ENCODE assay signal across 7 cellular contexts in the genomic region with DNA sequence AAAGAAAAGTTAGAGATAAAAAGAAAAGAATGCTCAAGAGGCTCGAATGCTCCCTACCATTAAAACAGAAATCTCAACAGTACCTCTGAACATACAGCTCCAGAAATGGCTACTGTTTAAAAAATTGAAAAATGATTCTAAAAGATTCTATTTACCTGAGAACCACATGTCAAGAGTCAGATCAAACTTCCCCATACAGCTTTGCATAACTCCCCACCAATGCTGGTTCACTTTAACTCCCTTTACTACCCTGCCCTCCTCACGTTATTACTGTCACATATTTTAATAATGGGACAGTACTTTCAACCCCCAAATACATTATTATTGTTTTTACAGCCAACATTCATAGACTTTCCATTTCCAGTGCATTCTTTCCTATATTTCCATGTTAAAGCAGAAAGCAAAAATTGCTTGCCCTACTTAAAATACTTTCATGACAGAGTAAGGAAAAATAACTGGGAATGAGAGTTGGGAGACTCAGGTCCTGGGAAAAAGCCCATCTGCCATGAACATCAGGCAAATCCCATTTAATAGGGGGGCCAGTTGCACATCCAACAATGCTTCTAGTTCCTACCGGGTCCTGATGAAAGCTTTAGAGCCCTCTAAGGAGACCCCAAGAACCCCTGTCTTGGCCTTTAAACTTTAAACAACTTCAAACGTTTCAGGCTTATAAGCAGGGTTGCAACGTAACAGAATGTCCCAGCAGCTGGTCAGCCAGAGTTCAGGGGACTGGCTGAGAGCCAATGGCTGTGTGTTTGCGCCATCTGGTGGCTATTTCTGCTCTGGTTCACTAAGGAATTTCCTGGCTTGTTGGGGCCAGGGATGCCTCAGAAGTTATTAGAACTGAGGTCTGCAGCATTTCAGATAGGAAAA.
A peak's percentile ranks its signal among the peaks of the same experiment; 100 is the strongest.
DNase-seq lines count a peak whose midpoint lies in the region; ATAC-seq, FAIRE-seq and TF ChIP-seq lines count a peak whose summit lies in the region.

No MANE protein-coding gene starts in this region.

- TF ChIP-seq EP300 in stomach (IDR thresholded peaks at IDR 0.05) = peak; percentile 33

- H3K27me3 ChIP-seq in NT2/D1 (ENCODE audit: insufficient read depth, insufficient read length) (no peaks in the 10 kb centered on the region), stomach (no peaks in the 10 kb centered on the region)
- H3K27me3 ChIP-seq in naive thymus-derived CD4-positive, alpha-beta T cell (ENCODE audit: control insufficient read depth in 2 of 2, insufficient read depth in 2 of 2, low read length in 2 of 2) = no peaks in the 10 kb centered on the region

- H3K36me3 ChIP-seq in NT2/D1 (ENCODE audit: insufficient read depth, insufficient read length, low read length) (no peaks in the 10 kb centered on the region), stomach (peaks cover 0 to 16% (median 15%) of the 10 kb centered on the region in 4 donors)
- peaks cover 0 to 38% (median 7%) of the 10 kb centered on the region in 3 experiments for H3K36me3 ChIP-seq in naive thymus-derived CD4-positive, alpha-beta T cell (ENCODE audit: control insufficient read depth in 2 of 3, insufficient read depth in 3 of 3, low read length in 3 of 3)

- H3K36me3 Mint-ChIP-seq in activated T-cell treated with anti-CD3 and anti-CD28 coated beads, Interleukin-2, amount 50 U/mL, for 24 hours (ENCODE audit: low read depth) = peaks cover 86% of the 10 kb centered on the region
- peaks cover 5 to 60% (median 23%) of the 10 kb centered on the region in 5 donors for H3K36me3 Mint-ChIP-seq in naive thymus-derived CD4-positive, alpha-beta T cell

- intact Hi-C loops in naive thymus-derived CD4-positive, alpha-beta T cell (cut with micrococcal nuclease) = loop anchor here in 1 of 2 donors (1.0 kb wide), 1 partner anchor 760 kb away; no protein-coding TSS in a partner anchor
- intact Hi-C loops in stomach (cut with DNase I; ENCODE audit: low total_unique reads) = no loop called here

- CTCF ChIA-PET in naive thymus-derived CD4-positive, alpha-beta T cell (lab: Charles Lee) = interaction anchor here (0.7 to 6.1 kb wide), 11 partner anchors 14 to 760 kb away, joined by 3 to 31 read pairs (median 4); no protein-coding TSS in a partner anchor

- WGBS in stomach, 5 donors = 28 to 34% (median 30%) methylated on average over 6 of the region's 6 CpGs

- H3K27ac ChIP-seq in naive thymus-derived CD4-positive, alpha-beta T cell (ENCODE audit: low read depth, low read length) = no peak overlapping the region
- peak overlapping the region in 4 of 5 donors; percentile 57 to 79 (median 62) for H3K27ac ChIP-seq in stomach

- no peaks in the 10 kb centered on the region for H3K27me3 Mint-ChIP-seq in activated T-cell treated with anti-CD3 and anti-CD28 coated beads, Interleukin-2, amount 50 U/mL, for 24 hours
- no peaks in the 10 kb centered on the region for H3K27me3 Mint-ChIP-seq in naive thymus-derived CD4-positive, alpha-beta T cell

- H3K4me3 ChIP-seq in NT2/D1 (ENCODE audit: insufficient read length, low read depth) (no peak overlapping the region), stomach (no peak overlapping the region)
- no peak overlapping the region for H3K4me3 ChIP-seq in naive thymus-derived CD4-positive, alpha-beta T cell (ENCODE audit: low read length)

- peak; percentile 71 for FAIRE-seq in GM12891 (lab: Jason Lieb, UNC)

- TF ChIP-seq POLR2A in GM12891 (IDR thresholded peaks at IDR 0.05; ENCODE audit: low read depth, low read length) (no peak), stomach (IDR thresholded peaks at IDR 0.05) (no peak)

- H3K4me1 Mint-ChIP-seq in activated T-cell treated with anti-CD3 and anti-CD28 coated beads, Interleukin-2, amount 50 U/mL, for 24 hours (ENCODE audit: low read depth) = peaks cover 8% of the 10 kb centered on the region
- peaks cover 0 to 19% (median 11%) of the 10 kb centered on the region in 7 donors for H3K4me1 Mint-ChIP-seq in naive thymus-derived CD4-positive, alpha-beta T cell

- no peak overlapping the region for H3K9ac ChIP-seq in NT2/D1 (ENCODE audit: insufficient read length, low read depth)

- no peaks in the 10 kb centered on the region for H3K4me1 ChIP-seq in NT2/D1 (ENCODE audit: insufficient read depth, insufficient read length)
- no peaks in the 10 kb centered on the region for H3K4me1 ChIP-seq in naive thymus-derived CD4-positive, alpha-beta T cell (ENCODE audit: control insufficient read depth in 2 of 2, insufficient read depth in 2 of 2, low read length in 2 of 2)
- H3K4me1 ChIP-seq in stomach = peaks cover 5 to 53% (median 27%) of the 10 kb centered on the region in 4 donors

- TF ChIP-seq CTCF in stomach (IDR thresholded peaks at IDR 0.05) = peak in 5 of 7 experiments; percentile 62 to 85 (median 83)

- H3K4me3 Mint-ChIP-seq in activated T-cell treated with anti-CD3 and anti-CD28 coated beads, Interleukin-2, amount 50 U/mL, for 24 hours = no peak overlapping the region
- no peak overlapping the region for H3K4me3 Mint-ChIP-seq in naive thymus-derived CD4-positive, alpha-beta T cell

- peak; percentile 64 for ATAC-seq in naive thymus-derived CD4-positive, alpha-beta T cell

- POLR2A ChIA-PET in naive thymus-derived CD4-positive, alpha-beta T cell (lab: Charles Lee) = no interaction called here

- peaks cover 10% of the 10 kb centered on the region; the same call in 1 of the 2 replicates for H3K9me3 ChIP-seq in NT2/D1 (ENCODE audit: insufficient read depth, low read length)
- H3K9me3 ChIP-seq in naive thymus-derived CD4-positive, alpha-beta T cell (ENCODE audit: control insufficient read depth in 2 of 3, low read length in 3 of 3) = no peaks in the 10 kb centered on the region
- H3K9me3 ChIP-seq in stomach = no peaks in the 10 kb centered on the region

- H3K27ac Mint-ChIP-seq in activated T-cell treated with anti-CD3 and anti-CD28 coated beads, Interleukin-2, amount 50 U/mL, for 24 hours = peak overlapping the region; percentile 70
- peak overlapping the region in 5 of 9 donors; percentile 18 to 74 (median 28) for H3K27ac Mint-ChIP-seq in naive thymus-derived CD4-positive, alpha-beta T cell

- DNase-seq in GM12891 (ENCODE audit: insufficient read length, low spot score) (peak; percentile 35), HT-29 (ENCODE audit: low spot score) (peak; percentile 92), NT2/D1 (ENCODE audit: low read depth, low spot score) (peak; percentile 85), fibroblast of gingiva (ENCODE audit: low read depth) (peak; percentile 74), stomach (peak; percentile 87)
- peak; percentile 57 for DNase-seq in activated T-cell treated with anti-CD3 and anti-CD28 coated beads, Interleukin-2, amount 50 U/mL, for 24 hours
- peak in 5 of 9 donors; percentile 10 to 44 (median 18) for DNase-seq in naive thymus-derived CD4-positive, alpha-beta T cell

- no peaks in the 10 kb centered on the region for H3K9me3 Mint-ChIP-seq in activated T-cell treated with anti-CD3 and anti-CD28 coated beads, Interleukin-2, amount 50 U/mL, for 24 hours
- H3K9me3 Mint-ChIP-seq in naive thymus-derived CD4-positive, alpha-beta T cell = no peaks in the 10 kb centered on the region

TF ChIP-seq in GM12891, 5 proteins besides CTCF, POLR2A, EP300 and RAD21:
- no peak for TF ChIP-seq POU2F2 (IDR thresholded peaks at IDR 0.05; ENCODE audit: low read depth, low read length)

Comparison
In these comparisons a context has a peak if more than half of its experiments do, and no peak if none do; other contexts are left out.
1. DNase-seq: peak in every context shown above with its lines; median percentile 92 in HT-29; 87 in stomach; 85 in NT2/D1; 74 in fibroblast of gingiva; 57 in activated T-cell treated with anti-CD3 and anti-CD28 coated beads, Interleukin-2, amount 50 U/mL, for 24 hours; 35 in GM12891; 18 in naive thymus-derived CD4-positive, alpha-beta T cell.